ENCODE assay signal across 1 cellular context in genomic region chr21:29372063-29372802, GRCh38.
TF ChIP-seq lines count a peak whose summit lies in the region.

No MANE protein-coding gene starts in this region.

TF ChIP-seq in GM23338, 12 proteins besides CTCF, POLR2A, EP300 and RAD21 (continued from another document):
- TF ChIP-seq ZNF462 (CRISPR knock-in tag; IDR thresholded peaks at IDR 0.05), result no peak
- TF ChIP-seq ZNF114 (CRISPR knock-in tag; IDR thresholded peaks at IDR 0.05), result no peak
- TF ChIP-seq EZH2 (IDR thresholded peaks at IDR 0.05; ENCODE audit: low read depth, unreplicated experiment), result no peak
- TF ChIP-seq POLR2AphosphoS5 (IDR thresholded peaks at IDR 0.05; ENCODE audit: low read depth), result no peak
- no peak for TF ChIP-seq ZNF331 (CRISPR knock-in tag; IDR thresholded peaks at IDR 0.05; ENCODE audit: low read depth)
- no peak for TF ChIP-seq ETS1 (IDR thresholded peaks at IDR 0.05)
- no peak for TF ChIP-seq NANOG (IDR thresholded peaks at IDR 0.05; ENCODE audit: borderline replicate concordance)
- no peak for TF ChIP-seq REST (IDR thresholded peaks at IDR 0.05; ENCODE audit: unreplicated experiment)
